8 cellular contexts compared by ENCODE assay signal in the genomic region with DNA sequence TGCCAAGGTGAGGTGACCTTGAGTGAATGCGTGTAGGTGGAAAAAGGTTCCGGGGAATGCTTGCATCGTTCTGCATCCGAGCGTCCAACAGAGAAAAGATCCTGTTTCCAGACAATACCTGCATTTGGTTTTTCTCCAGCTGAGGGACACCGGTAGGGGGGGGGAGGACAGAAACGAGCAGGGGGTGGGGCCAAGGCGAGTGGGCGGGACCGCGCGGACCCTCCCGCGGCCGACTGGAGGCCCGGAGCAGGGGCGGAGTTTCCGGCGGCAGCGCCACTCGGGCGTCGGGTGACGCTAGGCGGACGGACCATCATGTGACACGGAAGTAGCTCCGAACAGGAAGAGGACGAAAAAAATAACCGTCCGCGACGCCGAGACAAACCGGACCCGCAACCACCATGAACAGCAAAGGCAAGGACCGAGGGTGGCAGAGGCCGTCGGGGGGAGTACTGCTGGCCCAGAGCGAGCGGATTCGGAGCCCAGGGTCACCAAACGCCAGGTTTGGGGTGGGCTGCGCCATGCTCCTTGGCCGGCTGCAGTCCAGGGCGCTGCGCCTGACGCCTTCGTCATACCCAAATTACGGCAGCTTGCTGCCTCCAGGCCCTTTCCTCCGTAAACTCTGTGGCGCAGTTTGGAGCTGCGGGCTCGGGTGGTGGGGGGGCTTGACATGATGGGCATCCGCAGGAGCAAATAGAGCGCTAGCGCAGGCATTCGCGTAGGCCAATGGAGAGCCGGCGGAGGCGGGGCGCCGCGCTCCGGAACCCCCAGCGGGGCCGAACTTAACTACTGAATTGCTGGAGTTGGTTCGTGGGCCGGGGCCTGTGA. TPM values are rescaled to one million over a fixed set of nuclear protein-coding genes. Genes with fewer than 3 reads are reported as not detected.
DNase-seq lines count a peak whose midpoint lies in the region; ATAC-seq and TF ChIP-seq lines count a peak whose summit lies in the region.

A gene with protein sequence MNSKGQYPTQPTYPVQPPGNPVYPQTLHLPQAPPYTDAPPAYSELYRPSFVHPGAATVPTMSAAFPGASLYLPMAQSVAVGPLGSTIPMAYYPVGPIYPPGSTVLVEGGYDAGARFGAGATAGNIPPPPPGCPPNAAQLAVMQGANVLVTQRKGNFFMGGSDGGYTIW (plus strand): TSS at position 317 of the 825 bp plus-strand sequence. CDS start 82 bp downstream, at position 399.

- H3K27ac ChIP-seq in SK-N-SH (ENCODE audit: low read depth in 2 of 2, low read length in 1 of 2) (peak within 1 kb of the TSS; percentile 96 to 98), osteoblast (ENCODE audit: low read depth, low read length) (peak within 1 kb of the TSS; percentile 100), thoracic aorta (peak within 1 kb of the TSS; percentile 99 to 100)

- peak; percentile 90 for ATAC-seq in HG02588 (IDR thresholded peaks at IDR 0.05; ENCODE audit: unreplicated experiment)
- ATAC-seq in thoracic aorta (ENCODE audit: insufficient number of reproducible peaks, low FRiP score, low read depth) = peak; percentile 82

- under 1% methylated on average over 46 of the region's 70 CpGs for WGBS in SK-N-SH (ENCODE audit: low lambda C conversion rate)

- H3K4me1 ChIP-seq in SK-N-SH (ENCODE audit: control insufficient read depth in 1 of 2, insufficient read depth in 2 of 2, low read depth in 1 of 2, low read length in 1 of 2) (peaks cover 3 to 11% of the 10 kb centered on the region in 2 experiments; a peak in 2 of 4 replicates), osteoblast (ENCODE audit: insufficient read depth, low read length) (peaks cover 29% of the 10 kb centered on the region), thoracic aorta (ENCODE audit: control insufficient read depth in 1 of 2, low read depth in 2 of 2) (peaks cover 19 to 24% of the 10 kb centered on the region in 2 donors)

- H3K36me3 Mint-ChIP-seq in activated naive CD4-positive, alpha-beta T cell treated with anti-CD3 and anti-CD28 coated beads, Interleukin-2, amount 50 U/mL, for 24 hours = peaks cover 7% of the 10 kb centered on the region

- H3K27ac Mint-ChIP-seq in activated naive CD4-positive, alpha-beta T cell treated with anti-CD3 and anti-CD28 coated beads, Interleukin-2, amount 50 U/mL, for 24 hours = peak within 1 kb of the TSS; percentile 98

- no peak for TF ChIP-seq RAD21 in SK-N-SH (IDR thresholded peaks at IDR 0.05; ENCODE audit: low read length)

- no peak for TF ChIP-seq EP300 in SK-N-SH (IDR thresholded peaks at IDR 0.05; ENCODE audit: borderline replicate concordance in 1 of 2, low read depth in 1 of 2, low read length in 1 of 2)

- DNase-seq in GM10266 (ENCODE audit: extremely low spot score) (peak; percentile 93), NCI-H1048 (lab: John Stamatoyannopoulos, UW) (peak; percentile 66), SK-N-SH (peak; percentile 96), glomerular endothelial cell (ENCODE audit: extremely low read depth, low read depth, low spot score) (no peak), osteoblast (ENCODE audit: insufficient read length, low spot score, missing footprints) (peak; percentile 98), thoracic aorta (ENCODE audit: low spot score) (peak; percentile 82)

- H3K9me3 Mint-ChIP-seq in activated naive CD4-positive, alpha-beta T cell treated with anti-CD3 and anti-CD28 coated beads, Interleukin-2, amount 50 U/mL, for 24 hours = no peaks in the 10 kb centered on the region

- peaks cover 8% of the 10 kb centered on the region for H3F3A ChIP-seq in SK-N-SH (replicated peaks; ENCODE audit: insufficient read depth)

- H3K9me2 ChIP-seq in SK-N-SH = no peaks in the 10 kb centered on the region

- peak within 1 kb of the TSS; percentile 96 for H3K4me3 Mint-ChIP-seq in activated naive CD4-positive, alpha-beta T cell treated with anti-CD3 and anti-CD28 coated beads, Interleukin-2, amount 50 U/mL, for 24 hours

- H3K9ac ChIP-seq in SK-N-SH = peak within 1 kb of the TSS; percentile 100

- H3K27me3 Mint-ChIP-seq in activated naive CD4-positive, alpha-beta T cell treated with anti-CD3 and anti-CD28 coated beads, Interleukin-2, amount 50 U/mL, for 24 hours = no peaks in the 10 kb centered on the region

- POLR2A ChIA-PET in SK-N-SH (lab: Yijun Ruan, JAX) = interaction anchor here (0.6 to 1.7 kb wide), 5 partner anchors 20 to 390 kb away, joined by 3 to 13 read pairs (median 4); a partner anchor contains a TSS

- peak within 1 kb of the TSS; percentile 90 to 95 for H3K4me3 ChIP-seq in SK-N-SH (ENCODE audit: low read depth in 2 of 2, low read length in 1 of 2)
- peak within 1 kb of the TSS; percentile 91 for H3K4me3 ChIP-seq in osteoblast (ENCODE audit: insufficient read depth, low read length)
- peak within 1 kb of the TSS; percentile 95 for H3K4me3 ChIP-seq in thoracic aorta

- H3K27me3 ChIP-seq in SK-N-SH (ENCODE audit: insufficient read depth) = no peaks in the 10 kb centered on the region
- no peaks in the 10 kb centered on the region for H3K27me3 ChIP-seq in osteoblast (ENCODE audit: insufficient read depth, low read length)
- H3K27me3 ChIP-seq in thoracic aorta (replicated peaks; ENCODE audit: insufficient read depth) = no peaks in the 10 kb centered on the region

- H3K9me3 ChIP-seq in SK-N-SH = no peaks in the 10 kb centered on the region
- no peaks in the 10 kb centered on the region for H3K9me3 ChIP-seq in osteoblast (ENCODE audit: low read depth, low read length)
- no peaks in the 10 kb centered on the region for H3K9me3 ChIP-seq in thoracic aorta

- CTCF ChIA-PET in SK-N-SH (lab: Yijun Ruan, JAX) = interaction anchor here (0.7 to 3.6 kb wide), 5 partner anchors 14 to 198 kb away, joined by 3 to 15 read pairs (median 4); a partner anchor contains a TSS

- H3K79me2 ChIP-seq in SK-N-SH (ENCODE audit: insufficient read depth) = peaks cover 31% of the 10 kb centered on the region
- H3K79me2 ChIP-seq in osteoblast (ENCODE audit: insufficient read depth, low read length) = peaks cover 30% of the 10 kb centered on the region

- H2AFZ ChIP-seq in SK-N-SH (ENCODE audit: low read depth) = peak within 1 kb of the TSS; percentile 92
- peak within 1 kb of the TSS; percentile 93 for H2AFZ ChIP-seq in osteoblast (ENCODE audit: low read length)

- H4K20me1 ChIP-seq in SK-N-SH (ENCODE audit: insufficient read depth) (peaks cover 5% of the 10 kb centered on the region; the same call in 1 of the 2 replicates), osteoblast (ENCODE audit: insufficient read depth, low read length) (peaks cover 6% of the 10 kb centered on the region)

- H3K4me1 Mint-ChIP-seq in activated naive CD4-positive, alpha-beta T cell treated with anti-CD3 and anti-CD28 coated beads, Interleukin-2, amount 50 U/mL, for 24 hours = peaks cover 44% of the 10 kb centered on the region

- H3K4me2 ChIP-seq in SK-N-SH (peak within 1 kb of the TSS; percentile 95), osteoblast (ENCODE audit: insufficient read depth, low read length) (peak within 1 kb of the TSS; percentile 100)

- TF ChIP-seq CTCF in GM10266 (IDR thresholded peaks at IDR 0.05; ENCODE audit: control insufficient read depth, insufficient read depth, low read depth, missing control alignments) = peak; percentile 17
- no peak for TF ChIP-seq CTCF in SK-N-SH (IDR thresholded peaks at IDR 0.05)
- TF ChIP-seq CTCF in osteoblast (IDR thresholded peaks at IDR 0.05; ENCODE audit: extremely low read depth, low read depth, low read length) = no peak
- peak; percentile 39 for TF ChIP-seq CTCF in thoracic aorta (IDR thresholded peaks at IDR 0.05)

- peaks cover 32 to 35% of the 10 kb centered on the region in 2 experiments for H3K36me3 ChIP-seq in SK-N-SH (replicated peaks in 1 of 2; ENCODE audit: control insufficient read depth in 1 of 2, insufficient read depth in 2 of 2, low read length in 1 of 2)
- H3K36me3 ChIP-seq in osteoblast (ENCODE audit: insufficient read depth, low read length) = peaks cover 34% of the 10 kb centered on the region
- peaks cover 16% of the 10 kb centered on the region for H3K36me3 ChIP-seq in thoracic aorta

TF ChIP-seq in SK-N-SH, 30 proteins besides CTCF, POLR2A, EP300 and RAD21 (continues in another document):
- TF ChIP-seq TEAD4 (IDR thresholded peaks at IDR 0.05; ENCODE audit: borderline replicate concordance, insufficient read depth) (no peak), MXI1 (IDR thresholded peaks at IDR 0.05; ENCODE audit: low read depth, low read length) (no peak; the same call in 1 of the 2 replicates), JUND (IDR thresholded peaks at IDR 0.05) (no peak), FOXM1 (IDR thresholded peaks at IDR 0.05; ENCODE audit: low read depth) (no peak), GABPA (IDR thresholded peaks at IDR 0.05; ENCODE audit: low read depth) (peak; percentile 73), NFIC (IDR thresholded peaks at IDR 0.05; ENCODE audit: borderline replicate concordance) (no peak), NRF1 (IDR thresholded peaks at IDR 0.05; ENCODE audit: low read depth, low read length) (0 out of 2 replicates have a peak, but pooled peaks have one; percentile 12)
- TF ChIP-seq, protein P1, sequence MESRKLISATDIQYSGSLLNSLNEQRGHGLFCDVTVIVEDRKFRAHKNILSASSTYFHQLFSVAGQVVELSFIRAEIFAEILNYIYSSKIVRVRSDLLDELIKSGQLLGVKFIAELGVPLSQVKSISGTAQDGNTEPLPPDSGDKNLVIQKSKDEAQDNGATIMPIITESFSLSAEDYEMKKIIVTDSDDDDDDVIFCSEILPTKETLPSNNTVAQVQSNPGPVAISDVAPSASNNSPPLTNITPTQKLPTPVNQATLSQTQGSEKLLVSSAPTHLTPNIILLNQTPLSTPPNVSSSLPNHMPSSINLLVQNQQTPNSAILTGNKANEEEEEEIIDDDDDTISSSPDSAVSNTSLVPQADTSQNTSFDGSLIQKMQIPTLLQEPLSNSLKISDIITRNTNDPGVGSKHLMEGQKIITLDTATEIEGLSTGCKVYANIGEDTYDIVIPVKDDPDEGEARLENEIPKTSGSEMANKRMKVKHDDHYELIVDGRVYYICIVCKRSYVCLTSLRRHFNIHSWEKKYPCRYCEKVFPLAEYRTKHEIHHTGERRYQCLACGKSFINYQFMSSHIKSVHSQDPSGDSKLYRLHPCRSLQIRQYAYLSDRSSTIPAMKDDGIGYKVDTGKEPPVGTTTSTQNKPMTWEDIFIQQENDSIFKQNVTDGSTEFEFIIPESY (IDR thresholded peaks at IDR 0.05; ENCODE audit: borderline replicate concordance, low read depth) = no peak

RNA-seq across cellular contexts. Expression of the gene that starts here (rescaled TPM):
- 274 and 325 TPM in 2 replicates for polyA plus RNA-seq in SK-N-SH (2012; rRNA removed)
- polyA plus RNA-seq in SK-N-SH (2012; cell fraction: cytosol; rRNA removed) = 232 and 238 TPM in 2 replicates
- 109 and 235 TPM in 2 replicates for polyA plus RNA-seq in SK-N-SH (2012; cell fraction: nucleus; rRNA removed)
- total RNA-seq in glomerular endothelial cell (204 and 248 TPM in 2 replicates), osteoblast (160 and 169 TPM in 2 replicates), thoracic aorta (100 to 1,000 TPM; 208 to 344 TPM)

Comparison
In these comparisons a context has a peak if more than half of its experiments do, and no peak if none do; other contexts are left out.
1. CTCF ChIP-seq: peak in GM10266 (single experiment) and thoracic aorta (single experiment); none in SK-N-SH (single experiment) and osteoblast (single experiment).
2. Peak in every context shown above with its lines, with median percentiles within 50 percentile points of each other: H3K27ac ChIP-seq and H3K4me3 ChIP-seq.